In the genomic region with DNA sequence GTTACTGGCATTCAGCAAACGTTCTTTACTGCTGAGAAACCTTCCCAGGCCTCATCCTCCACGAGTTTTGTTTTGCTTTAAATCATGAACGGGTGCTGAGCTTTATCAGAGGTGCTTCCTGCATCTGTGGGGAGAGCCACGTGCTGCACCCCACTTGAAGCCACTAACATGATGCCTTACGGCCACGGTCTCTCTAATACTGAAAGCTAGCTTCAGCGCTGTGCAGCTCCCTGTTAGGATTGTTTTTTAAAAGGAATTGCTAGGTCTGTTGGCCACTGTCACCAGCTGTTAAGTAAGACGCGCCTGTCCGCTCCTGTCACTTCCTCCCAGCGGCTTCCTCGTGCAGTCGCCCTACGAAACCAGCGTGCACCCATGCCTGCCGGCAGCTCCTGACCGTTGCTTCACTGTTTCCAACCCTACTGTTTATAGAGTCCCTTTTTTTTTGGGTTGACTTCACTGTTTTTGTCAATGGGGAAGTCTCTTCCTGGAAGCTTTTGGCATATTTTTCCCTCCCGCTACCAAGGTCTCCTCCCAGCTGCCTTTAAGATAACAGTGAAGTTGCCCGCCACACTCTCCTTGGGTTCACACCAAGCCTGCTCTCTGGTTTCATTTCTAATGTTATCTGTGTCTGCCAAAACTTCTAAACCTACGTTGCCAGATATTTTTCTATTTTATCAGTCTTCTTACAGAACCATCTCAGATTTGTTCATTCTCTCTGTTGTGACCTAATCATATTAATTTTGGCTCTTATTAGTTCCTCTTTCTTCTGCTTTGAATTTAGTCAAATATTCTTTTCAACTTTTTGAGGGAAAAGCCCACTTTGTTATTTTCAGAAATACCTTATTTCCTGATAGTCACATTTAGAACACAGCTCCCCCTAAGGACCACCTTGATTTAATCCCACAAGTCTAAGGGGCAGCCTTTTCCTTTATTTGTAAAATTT, we compare ENCODE assay signal across 1 cellular context.
TF ChIP-seq lines count a peak whose summit lies in the region.

No MANE protein-coding gene starts in this region.

TF ChIP-seq in K562, 482 proteins besides CTCF, POLR2A, EP300 and RAD21 (continued from another document and continues in another):
- no peak for TF ChIP-seq CREB3L1 (IDR thresholded peaks at IDR 0.05; ENCODE audit: borderline replicate concordance, low read depth)
- TF ChIP-seq MED1 (CRISPR knock-in tag; IDR thresholded peaks at IDR 0.05; ENCODE audit: borderline replicate concordance), result no peak
- TF ChIP-seq XRCC5 (IDR thresholded peaks at IDR 0.05; ENCODE audit: low read depth, low read length), result no peak
- TF ChIP-seq ZNF212 (CRISPR knock-in tag; IDR thresholded peaks at IDR 0.05), result no peak
- no peak for TF ChIP-seq RBM14 (IDR thresholded peaks at IDR 0.05; ENCODE audit: borderline replicate concordance, insufficient read depth, low read depth, low read length)
- peak; percentile 26 for TF ChIP-seq CXXC5 (CRISPR knock-in tag; IDR thresholded peaks at IDR 0.05)
- no peak for TF ChIP-seq KAT8 (IDR thresholded peaks at IDR 0.05; ENCODE audit: low read depth)
- TF ChIP-seq, protein P1, sequence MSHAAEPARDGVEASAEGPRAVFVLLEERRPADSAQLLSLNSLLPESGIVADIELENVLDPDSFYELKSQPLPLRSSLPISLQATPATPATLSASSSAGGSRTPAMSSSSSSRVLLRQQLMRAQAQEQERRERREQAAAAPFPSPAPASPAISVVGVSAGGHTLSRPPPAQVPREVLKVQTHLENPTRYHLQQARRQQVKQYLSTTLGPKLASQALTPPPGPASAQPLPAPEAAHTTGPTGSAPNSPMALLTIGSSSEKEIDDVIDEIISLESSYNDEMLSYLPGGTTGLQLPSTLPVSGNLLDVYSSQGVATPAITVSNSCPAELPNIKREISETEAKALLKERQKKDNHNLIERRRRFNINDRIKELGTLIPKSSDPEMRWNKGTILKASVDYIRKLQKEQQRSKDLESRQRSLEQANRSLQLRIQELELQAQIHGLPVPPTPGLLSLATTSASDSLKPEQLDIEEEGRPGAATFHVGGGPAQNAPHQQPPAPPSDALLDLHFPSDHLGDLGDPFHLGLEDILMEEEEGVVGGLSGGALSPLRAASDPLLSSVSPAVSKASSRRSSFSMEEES (CRISPR knock-in tag; IDR thresholded peaks at IDR 0.05), result no peak
- no peak for TF ChIP-seq MEF2A (IDR thresholded peaks at IDR 0.05; ENCODE audit: control insufficient read depth, low read depth, low read length)
- TF ChIP-seq PPARD (CRISPR knock-in tag; IDR thresholded peaks at IDR 0.05), result no peak
- no peak for TF ChIP-seq POLR2B (IDR thresholded peaks at IDR 0.05; ENCODE audit: low read depth, partially characterized antibody)
- TF ChIP-seq ZNF431 (CRISPR knock-in tag; IDR thresholded peaks at IDR 0.05), result no peak
- TF ChIP-seq CREB3 (tag; conservative IDR thresholded peaks at IDR 0.05; ENCODE audit: low read depth), result no peak
- no peak for TF ChIP-seq YBX1 (IDR thresholded peaks at IDR 0.05)
- TF ChIP-seq MCM7 (IDR thresholded peaks at IDR 0.05), result no peak
- no peak for TF ChIP-seq ZNF764 (CRISPR knock-in tag; IDR thresholded peaks at IDR 0.05; ENCODE audit: low read depth)
- no peak for TF ChIP-seq IFI16 (CRISPR knock-in tag; IDR thresholded peaks at IDR 0.05)
- TF ChIP-seq TEAD4 (IDR thresholded peaks at IDR 0.05; ENCODE audit: low read length), result peak; percentile 58; the same call in 1 of the 2 replicates
- no peak for TF ChIP-seq TEAD4 (CRISPR knock-in tag; IDR thresholded peaks at IDR 0.05; ENCODE audit: borderline replicate concordance)
- no peak for TF ChIP-seq POU5F1 (IDR thresholded peaks at IDR 0.05; ENCODE audit: borderline replicate concordance, low read depth, low read length, partially characterized antibody)
- no peak for TF ChIP-seq ATF6 (CRISPR knock-in tag; IDR thresholded peaks at IDR 0.05)
- TF ChIP-seq L3MBTL2 (IDR thresholded peaks at IDR 0.05), result peak; percentile 93
- peak; percentile 57 for TF ChIP-seq MAX (CRISPR knock-in tag; IDR thresholded peaks at IDR 0.05)
- no peak for TF ChIP-seq ZNF217 (CRISPR knock-in tag; IDR thresholded peaks at IDR 0.05)
- no peak for TF ChIP-seq RFX5 (IDR thresholded peaks at IDR 0.05; ENCODE audit: low read depth, low read length)
- no peak for TF ChIP-seq MCM5 (IDR thresholded peaks at IDR 0.05; ENCODE audit: low read depth)
- TF ChIP-seq ZNF239 (CRISPR knock-in tag; IDR thresholded peaks at IDR 0.05), result no peak
- no peak for TF ChIP-seq ZNF165 (CRISPR knock-in tag; IDR thresholded peaks at IDR 0.05; ENCODE audit: borderline replicate concordance)
- no peak for TF ChIP-seq PBX2 (CRISPR knock-in tag; IDR thresholded peaks at IDR 0.05; ENCODE audit: low read depth)
- no peak for TF ChIP-seq PBX2 (tag; conservative IDR thresholded peaks at IDR 0.05; ENCODE audit: low read depth)
- TF ChIP-seq BDP1 (IDR thresholded peaks at IDR 0.05; ENCODE audit: insufficient read depth, insufficient read length), result no peak
- TF ChIP-seq NEUROD1 (IDR thresholded peaks at IDR 0.05; ENCODE audit: borderline replicate concordance, low read depth, low read length, partially characterized antibody), result no peak
- TF ChIP-seq ZNF644 (tag; IDR thresholded peaks at IDR 0.05; ENCODE audit: low read depth), result no peak
- TF ChIP-seq SAFB2 (IDR thresholded peaks at IDR 0.05; ENCODE audit: borderline replicate concordance, low read depth, low read length, severe bottlenecking), result no peak
- TF ChIP-seq, protein P2, sequence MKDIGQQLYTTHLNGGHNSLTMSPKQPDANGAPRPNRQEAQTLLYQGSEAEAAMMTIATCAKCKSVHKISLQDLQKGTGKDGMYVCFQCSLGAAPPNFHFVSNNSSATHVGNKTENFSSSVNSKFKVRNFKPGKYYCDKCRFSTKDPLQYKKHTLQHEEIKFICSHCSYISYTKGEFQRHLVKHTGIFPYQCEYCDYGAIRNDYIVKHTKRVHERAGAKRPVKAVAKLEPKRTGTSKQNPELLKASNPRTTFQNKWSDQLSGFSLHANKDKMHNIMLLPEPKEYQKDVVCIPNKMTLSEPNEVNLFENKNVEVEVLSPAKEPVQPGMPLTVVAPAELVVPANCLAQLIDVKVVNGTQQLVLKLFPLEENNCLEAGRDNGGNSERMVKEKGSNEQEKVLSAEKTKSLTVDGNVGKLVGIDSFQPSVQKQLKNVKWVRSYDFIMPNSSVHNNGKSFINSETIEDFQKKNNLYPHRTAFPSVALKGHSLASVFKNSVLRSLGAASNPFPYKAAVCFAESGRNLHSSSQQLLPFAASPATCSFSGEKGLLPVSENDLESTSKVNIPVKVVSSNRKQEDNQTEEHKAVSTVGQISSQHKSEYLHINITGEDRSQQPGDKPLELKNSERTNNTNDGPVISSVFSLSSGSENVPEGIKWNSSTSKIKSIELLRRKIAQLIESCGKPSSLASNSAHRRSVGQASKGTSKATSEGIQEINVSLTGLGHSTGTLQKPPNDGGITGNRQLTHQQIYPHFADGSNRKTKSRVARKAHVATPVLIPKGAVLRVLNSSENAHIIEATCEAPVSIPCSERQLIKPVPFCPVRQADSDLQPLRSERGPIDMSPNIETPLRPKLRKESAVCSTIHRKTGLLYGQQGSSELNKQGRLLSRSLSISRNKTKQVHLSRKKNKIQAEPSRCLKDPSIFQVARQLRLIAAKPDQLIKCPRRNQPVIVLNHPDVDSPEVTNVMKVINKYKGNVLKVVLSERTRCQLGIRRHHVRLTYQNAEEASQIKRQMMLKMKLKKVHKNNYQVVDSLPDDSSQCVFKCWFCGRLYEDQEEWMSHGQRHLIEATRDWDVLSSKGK (CRISPR knock-in tag; IDR thresholded peaks at IDR 0.05), result no peak
- TF ChIP-seq GMEB1 (CRISPR knock-in tag; IDR thresholded peaks at IDR 0.05), result no peak
- no peak for TF ChIP-seq MBD2 (IDR thresholded peaks at IDR 0.05; ENCODE audit: borderline replicate concordance, low read depth)
- no peak for TF ChIP-seq RBFOX2 (IDR thresholded peaks at IDR 0.05; ENCODE audit: low read depth, low read length)
- no peak for TF ChIP-seq PCBP1 (IDR thresholded peaks at IDR 0.05; ENCODE audit: low read depth, low read length, poor library complexity, severe bottlenecking)
- TF ChIP-seq ZNF778 (CRISPR knock-in tag; IDR thresholded peaks at IDR 0.05), result no peak
- TF ChIP-seq ZBTB12 (CRISPR knock-in tag; IDR thresholded peaks at IDR 0.05), result no peak
